In the genomic region with DNA sequence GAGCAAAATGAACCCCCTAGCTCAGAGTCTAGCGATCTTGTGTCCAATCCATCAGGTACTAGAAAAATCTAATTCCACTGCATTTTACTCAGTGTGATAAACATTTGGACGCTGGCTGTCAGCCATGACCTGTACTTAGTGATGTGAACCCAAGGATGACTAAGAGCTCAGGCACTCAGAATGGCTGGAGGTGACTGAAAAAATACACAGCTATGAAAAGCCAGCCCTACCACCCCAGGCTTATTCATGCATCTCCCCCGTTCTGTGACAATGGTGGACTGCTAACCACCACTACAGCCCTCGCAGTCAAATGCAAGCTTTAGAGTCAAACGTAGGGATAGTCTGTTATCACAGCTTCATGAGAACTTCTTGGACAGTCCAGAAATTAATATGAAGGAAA, we compare ENCODE assay signal across 11 cellular contexts. TPM values are rescaled to one million over a fixed set of nuclear protein-coding genes. Genes with fewer than 3 reads are reported as not detected.
DNase-seq lines count a peak whose midpoint lies in the region; ATAC-seq and TF ChIP-seq lines count a peak whose summit lies in the region.
"Had no signal": no experiment of that assay in that cellular context is flagged by ENCODE, and none has a peak within 500 bp of the region (broad histone marks: within the 10 kb centered on the region; RNA-seq: fewer than 3 reads in every experiment).

No MANE protein-coding gene starts in this region.

- no peak overlapping the region for H3K4me3 Mint-ChIP-seq in activated T-helper 17 cell treated with anti-CD3 and anti-CD28 coated beads, Interleukin-2, amount 50 U/mL, for 72 hours

- H3K4me3 ChIP-seq in fibroblast of lung (replicated peaks in 1 of 4; ENCODE audit: control extremely low read depth in 1 of 4, insufficient read depth in 1 of 4, low read depth in 3 of 4, low read length in 4 of 4) = no peak overlapping the region

- H3K4me1 ChIP-seq in fibroblast of lung (ENCODE audit: control insufficient read depth, extremely low read depth, insufficient read depth, low read length) = peaks cover 7% of the 10 kb centered on the region

- no peak overlapping the region for H3K27ac Mint-ChIP-seq in activated T-helper 17 cell treated with anti-CD3 and anti-CD28 coated beads, Interleukin-2, amount 50 U/mL, for 72 hours

- H3K9me3 Mint-ChIP-seq in activated T-helper 17 cell treated with anti-CD3 and anti-CD28 coated beads, Interleukin-2, amount 50 U/mL, for 72 hours = no peaks in the 10 kb centered on the region

- peaks cover 7% of the 10 kb centered on the region for H3K4me1 Mint-ChIP-seq in activated T-helper 17 cell treated with anti-CD3 and anti-CD28 coated beads, Interleukin-2, amount 50 U/mL, for 72 hours

- H3K27me3 ChIP-seq in fibroblast of lung (ENCODE audit: control insufficient read depth, insufficient read depth, low read length) = peaks cover 5% of the 10 kb centered on the region

- no peak overlapping the region for H3K27ac ChIP-seq in fibroblast of lung (ENCODE audit: insufficient read depth, low read length)

- no peaks in the 10 kb centered on the region for H3K36me3 Mint-ChIP-seq in activated T-helper 17 cell treated with anti-CD3 and anti-CD28 coated beads, Interleukin-2, amount 50 U/mL, for 72 hours (ENCODE audit: low read depth)

- no peaks in the 10 kb centered on the region for H4K20me1 ChIP-seq in fibroblast of lung (ENCODE audit: control insufficient read depth, extremely low read depth, insufficient read depth, low read length)

- no peak overlapping the region for H2AFZ ChIP-seq in fibroblast of lung (ENCODE audit: low read length)

- H3K27me3 Mint-ChIP-seq in activated T-helper 17 cell treated with anti-CD3 and anti-CD28 coated beads, Interleukin-2, amount 50 U/mL, for 72 hours = peaks cover 25% of the 10 kb centered on the region

- no peaks in the 10 kb centered on the region for H3K9me3 ChIP-seq in fibroblast of lung (ENCODE audit: control insufficient read depth, insufficient read depth, low read depth, low read length)

- no peak overlapping the region for H3K9ac ChIP-seq in fibroblast of lung (ENCODE audit: insufficient read depth, low read length)

- no peaks in the 10 kb centered on the region for H3K79me2 ChIP-seq in fibroblast of lung (ENCODE audit: control insufficient read depth, insufficient read depth, low read length)

- no peak overlapping the region for H3K4me2 ChIP-seq in fibroblast of lung (ENCODE audit: extremely low read depth, insufficient read depth, low read length)

- no peak for ATAC-seq in GM18873 (IDR thresholded peaks at IDR 0.05; ENCODE audit: low FRiP score, unreplicated experiment)
- ATAC-seq in HG02970 (IDR thresholded peaks at IDR 0.05; ENCODE audit: low FRiP score, unreplicated experiment) = no peak
- ATAC-seq in HG03520 (IDR thresholded peaks at IDR 0.05; ENCODE audit: unreplicated experiment) = no peak
- no peak for ATAC-seq in activated T-helper 17 cell treated with anti-CD3 and anti-CD28 coated beads, Interleukin-2, amount 50 U/mL, for 72 hours (replicated peaks)

- H3K36me3 ChIP-seq in fibroblast of lung (ENCODE audit: control insufficient read depth, insufficient read depth, low read length) = no peaks in the 10 kb centered on the region

- TF ChIP-seq CTCF in fibroblast of lung (conservative IDR thresholded peaks at IDR 0.05 in 1 of 2, IDR thresholded peaks at IDR 0.05 in 1 of 2; ENCODE audit: low read depth in 1 of 2, low read length in 2 of 2) = no peak

- DNase-seq in ELR (ENCODE audit: low read depth) = peak; percentile 83
- peak; percentile 32 for DNase-seq in RPMI8226
- peak; percentile 71 to 87 for DNase-seq in fibroblast of lung (ENCODE audit: low read depth in 2 of 2)
- DNase-seq in renal cortical epithelial cell (ENCODE audit: low read depth) = peak; percentile 96
- DNase-seq: activated CD4-positive, alpha-beta T cell treated with anti-CD3 and anti-CD28 coated beads for 1 hour; NCI-H1105; NCI-H69 had no signal

RNA-seq across cellular contexts. Expression of a gene that starts 14.9 kb away (rescaled TPM):
- total RNA-seq in fibroblast of lung (0.17 and 0.77 TPM in 2 replicates), renal cortical epithelial cell (40.1 and 71.4 TPM in 2 replicates)
- 0.43 and 9.6 TPM in 2 replicates for polyA plus RNA-seq in fibroblast of lung
- 0.38 and 8.2 TPM in 2 replicates for polyA plus RNA-seq in fibroblast of lung (2012)
- polyA minus RNA-seq in fibroblast of lung (ENCODE audit: low replicate concordance) = 1.1 and 33.0 TPM in 2 replicates
- total RNA-seq in activated T-helper 17 cell treated with anti-CD3 and anti-CD28 coated beads, Interleukin-2, amount 50 U/mL, for 72 hours = 1 to 10 TPM; 1.1 to 1.7 TPM

Comparison
In these comparisons a context has a peak if more than half of its experiments do, and no peak if none do; other contexts are left out.
1. DNase-seq: peak in every context shown above with its lines; median percentile 96 in renal cortical epithelial cell; 83 in ELR; 79 in fibroblast of lung; 32 in RPMI8226.
2. RNA of a gene that starts 14.9 kb away (total RNA-seq): 40.1 to 71.4 TPM in renal cortical epithelial cell; 1.1 to 1.7 TPM in activated T-helper 17 cell treated with anti-CD3 and anti-CD28 coated beads, Interleukin-2, amount 50 U/mL, for 72 hours and 0.17 to 0.77 TPM in fibroblast of lung; every median in the first group is over 10 times any median in the second.